ENCODE assay signal across 1 cellular context in the genomic region with DNA sequence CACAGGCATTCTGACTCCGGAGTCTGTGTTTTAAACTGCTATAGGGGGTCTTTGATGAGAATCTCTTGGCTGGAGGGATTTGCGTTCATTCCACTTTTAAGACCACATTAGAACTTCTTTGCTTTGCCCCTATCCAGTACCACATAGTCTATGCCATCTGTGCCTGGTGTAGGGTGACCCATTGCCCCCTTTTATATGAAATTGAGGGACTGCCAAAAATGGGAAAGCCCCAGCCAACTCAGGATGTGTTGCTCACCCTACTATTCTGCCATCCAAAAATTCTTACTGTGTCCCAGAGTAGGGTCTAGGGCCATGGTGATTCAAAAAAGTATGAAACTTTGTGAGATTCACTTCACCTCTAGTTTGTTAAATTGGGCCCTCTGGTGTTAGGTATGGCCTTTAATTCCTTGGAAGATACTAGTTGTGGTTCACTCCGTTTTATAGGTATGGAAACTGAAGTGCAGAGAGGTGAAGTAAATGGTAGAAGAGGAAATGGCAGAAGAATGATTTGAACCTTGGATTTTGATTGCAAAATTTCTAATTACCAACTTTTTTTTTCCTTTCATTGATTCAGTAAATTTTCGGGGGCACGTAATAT.
TF ChIP-seq lines count a peak whose summit lies in the region.

No MANE protein-coding gene starts in this region.

TF ChIP-seq in endothelial cell of umbilical vein, 7 proteins besides CTCF, POLR2A, EP300 and RAD21:
- TF ChIP-seq POLR2AphosphoS5 (IDR thresholded peaks at IDR 0.05; ENCODE audit: insufficient read depth, low read depth, low read length) (no peak), MYC (IDR thresholded peaks at IDR 0.05; ENCODE audit: low read depth, low read length) (no peak), JUN (IDR thresholded peaks at IDR 0.05; ENCODE audit: borderline replicate concordance, insufficient read depth, insufficient read length, low read depth) (no peak), FOS (IDR thresholded peaks at IDR 0.05; ENCODE audit: borderline replicate concordance, insufficient read depth, low read length) (no peak), EZH2 (IDR thresholded peaks at IDR 0.05; ENCODE audit: borderline replicate concordance, low read depth, low read length, severe bottlenecking) (no peak), GATA2 (IDR thresholded peaks at IDR 0.05; ENCODE audit: insufficient read depth, insufficient read length, low read depth, low read length) (no peak)
- TF ChIP-seq, protein P1, sequence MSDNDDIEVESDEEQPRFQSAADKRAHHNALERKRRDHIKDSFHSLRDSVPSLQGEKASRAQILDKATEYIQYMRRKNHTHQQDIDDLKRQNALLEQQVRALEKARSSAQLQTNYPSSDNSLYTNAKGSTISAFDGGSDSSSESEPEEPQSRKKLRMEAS (IDR thresholded peaks at IDR 0.05; ENCODE audit: insufficient read depth, insufficient read length): no peak
